ENCODE assay signal across 30 cellular contexts in genomic region chr1:175874081-175874480, GRCh38.
"Had no signal": no experiment of that assay in that cellular context is flagged by ENCODE, and none has a peak within 500 bp of the region (broad histone marks: within the 10 kb centered on the region; RNA-seq: fewer than 3 reads in every experiment).

No MANE protein-coding gene starts in this region.

- H3K4me1 ChIP-seq: adrenal gland had no signal

- H3K36me3 ChIP-seq: adrenal gland, cardiac muscle cell had no signal

- H3K9me3 ChIP-seq: adrenal gland had no signal

- H3K4me3 ChIP-seq: adrenal gland, cardiac muscle cell had no signal

- ATAC-seq: activated CD8-positive, alpha-beta T cell treated with anti-CD3 and anti-CD28 coated beads for 36 hours; activated T-cell treated with anti-CD3 and anti-CD28 coated beads, Interleukin-2, amount 50 U/mL, for 4 hours; activated T-cell treated with anti-CD3 and anti-CD28 coated beads, Interleukin-2, amount 50 U/mL, for 72 hours; activated T-helper 17 cell treated with anti-CD3 and anti-CD28 coated beads, Interleukin-2, amount 50 U/mL, for 72 hours had no signal

- H3K27me3 ChIP-seq: adrenal gland, cardiac muscle cell had no signal

- DNase-seq: activated B cell treated with CpG ODN at 0.5 μM for 24 hours; activated CD4-positive, alpha-beta memory T cell treated with anti-CD3 and anti-CD28 coated beads for 36 hours; activated CD4-positive, alpha-beta T cell treated with anti-CD3 and anti-CD28 coated beads for 4 hours; activated CD4-positive, alpha-beta T cell treated with anti-CD3 and anti-CD28 coated beads, Interleukin-2, amount 10 ng/mL, durations not matched to agents 24 days and 14 days; activated CD4-positive, alpha-beta T cell treated with anti-CD3 and anti-CD28 coated beads, Interleukin-2, amount 50 U/mL, for 1 hour; activated CD4-positive, alpha-beta T cell treated with anti-CD3 and anti-CD28 coated beads, Interleukin-2, amount 50 U/mL, for 4 hours; activated CD4-positive, CD25-positive, alpha-beta regulatory T cell treated with anti-CD3 and anti-CD28 coated beads, Interleukin-2, amount 50 U/mL, for 72 hours; activated CD8-positive, alpha-beta memory T cell treated with anti-CD3 and anti-CD28 coated beads, Interleukin-2, amount 50 U/mL, for 4 hours; activated CD8-positive, alpha-beta T cell treated with anti-CD3 and anti-CD28 coated beads for 36 hours; activated effector memory CD4-positive, alpha-beta T cell treated with anti-CD3 and anti-CD28 coated beads, Interleukin-2, amount 50 U/mL, for 16 hours; activated gamma-delta T cell treated with Interleukin-2 at 50 U/mL for 16 hours; activated naive CD4-positive, alpha-beta T cell; activated naive CD4-positive, alpha-beta T cell treated with anti-CD3 and anti-CD28 coated beads for 36 hours; activated naive CD4-positive, alpha-beta T cell treated with anti-CD3 and anti-CD28 coated beads, Interleukin-2, amount 50 U/mL, for 16 hours; activated naive CD8-positive, alpha-beta T cell treated with anti-CD3 and anti-CD28 coated beads for 36 hours; activated T-cell treated with anti-CD3 and anti-CD28 coated beads for 4 hours; activated T-cell treated with anti-CD3 and anti-CD28 coated beads, Interleukin-2, amount 50 U/mL, for 1 hour; activated T-cell treated with anti-CD3 and anti-CD28 coated beads, Interleukin-2, amount 50 U/mL, for 4 hours; activated T-cell treated with anti-CD3 and anti-CD28 coated beads, Interleukin-2, amount 50 U/mL, for 72 hours; adrenal gland; amniotic stem cell; aorta; caudate nucleus; cerebellar nuclear complex; T-helper 1 cell; T-helper 2 cell; T-helper 9 cell had no signal

- H3K27ac ChIP-seq: adrenal gland, cardiac muscle cell, VCaP had no signal
